In genomic region chr15:78880242-78880533, GRCh38 we compare ENCODE assay signal across 17 cellular contexts. TPM values are rescaled to one million over a fixed set of nuclear protein-coding genes. Genes with fewer than 3 reads are reported as not detected.
A peak's percentile ranks its signal among the peaks of the same experiment; 100 is the strongest.
DNase-seq lines count a peak whose midpoint lies in the region; ATAC-seq and TF ChIP-seq lines count a peak whose summit lies in the region.
"Had no signal": no experiment of that assay in that cellular context is flagged by ENCODE, and none has a peak within 500 bp of the region (broad histone marks: within the 10 kb centered on the region; RNA-seq: fewer than 3 reads in every experiment).

No MANE protein-coding gene starts in this region.

- peaks cover 98% of the 10 kb centered on the region for H4K20me1 ChIP-seq in IMR-90 (ENCODE audit: insufficient read depth, low read length)

- H3K9me3 Mint-ChIP-seq in activated naive CD8-positive, alpha-beta T cell treated with anti-CD3 and anti-CD28 coated beads for 36 hours, result no peaks in the 10 kb centered on the region
- H3K9me3 Mint-ChIP-seq: CD8-positive, alpha-beta T cell; H9; nephron progenitor cell had no signal

- H3K9me3 ChIP-seq in IMR-90 (ENCODE audit: control insufficient read depth, insufficient read depth, low read length), result no peaks in the 10 kb centered on the region
- H3K9me3 ChIP-seq: esophagus muscularis mucosa, uterus had no signal

- no peak overlapping the region for H2BK15ac ChIP-seq in IMR-90 (ENCODE audit: low read depth, low read length)

- no peak overlapping the region for H2BK20ac ChIP-seq in IMR-90 (ENCODE audit: low read depth, low read length)

- H3K4me3 Mint-ChIP-seq in activated naive CD8-positive, alpha-beta T cell treated with anti-CD3 and anti-CD28 coated beads for 36 hours, result no peak overlapping the region
- H3K4me3 Mint-ChIP-seq: H9, nephron progenitor cell had no signal

- H3K36me3 ChIP-seq in IMR-90 (ENCODE audit: control insufficient read depth, insufficient read depth, low read length), result peaks cover 26% of the 10 kb centered on the region
- H3K36me3 ChIP-seq: uterus had no signal

- H3K79me1 ChIP-seq in IMR-90 (ENCODE audit: low read depth in 1 of 2, low read length in 2 of 2), result peaks cover 0 to 13% of the 10 kb centered on the region in 2 experiments; a peak in 2 of 4 replicates

- ATAC-seq in IMR-90 (ENCODE audit: low read depth), result peak; percentile 22; the same call in 1 of the 2 replicates
- ATAC-seq: CD8-positive, alpha-beta T cell had no signal

- no peaks in the 10 kb centered on the region for H3K27me3 Mint-ChIP-seq in activated naive CD8-positive, alpha-beta T cell treated with anti-CD3 and anti-CD28 coated beads for 36 hours

- POLR2A ChIA-PET in IMR-90 (lab: Charles Lee; ENCODE audit: unreplicated experiment) (no interaction called here), GM10248 (lab: Yijun Ruan, JAX) (no interaction called here)

- H3K4me3 ChIP-seq in AG10803 (ENCODE audit: low read length), result no peak overlapping the region
- no peak overlapping the region for H3K4me3 ChIP-seq in IMR-90 (ENCODE audit: insufficient read depth, low read depth, low read length)
- H3K4me3 ChIP-seq: esophagus muscularis mucosa, uterus had no signal

- TF ChIP-seq POLR2A in IMR-90 (IDR thresholded peaks at IDR 0.05; ENCODE audit: low read depth, low read length), result no peak

- no peak overlapping the region for H4K8ac ChIP-seq in IMR-90 (ENCODE audit: low read depth in 2 of 2, low read length in 2 of 2)

- CTCF ChIA-PET in IMR-90 (lab: Yijun Ruan, JAX), result interaction anchor here (0.5 to 0.7 kb wide), 2 partner anchors 11 to 20 kb away, joined by 4 to 9 read pairs; no protein-coding TSS in a partner anchor
- CTCF ChIA-PET in GM10248 (lab: Yijun Ruan, JAX), result interaction anchor here (0.6 to 2.0 kb wide), 4 partner anchors 11 to 305 kb away, joined by 3 to 5 read pairs (median 4); no protein-coding TSS in a partner anchor

- H2AFZ ChIP-seq in IMR-90 (replicated peaks; ENCODE audit: low read length, poor library complexity), result no peak overlapping the region

- peak overlapping the region; percentile 17; the same call in 1 of the 2 replicates for H3K27ac ChIP-seq in IMR-90 (ENCODE audit: insufficient read depth, low read length)
- H3K27ac ChIP-seq: brain microvascular endothelial cell, uterus had no signal

- DNase-seq in AG10803 (ENCODE audit: low read depth) (peak; percentile 60), IMR-90 (peak; percentile 76), kidney glomerular epithelial cell (lab: John Stamatoyannopoulos, UW) (peak; percentile 8), DMS79 (lab: John Stamatoyannopoulos, UW) (no peak), germinal center (ENCODE audit: low spot score) (no peak), DMS153 (lab: John Stamatoyannopoulos, UW) (no peak), GM10248 (ENCODE audit: extremely low spot score) (no peak)
- DNase-seq in activated naive CD8-positive, alpha-beta T cell treated with anti-CD3 and anti-CD28 coated beads for 36 hours, result no peak
- DNase-seq: activated CD4-positive, alpha-beta T cell treated with anti-CD3 and anti-CD28 coated beads, Interleukin-2, amount 50 U/mL, for 4 hours; brain microvascular endothelial cell; CD8-positive, alpha-beta T cell; H9; Karpas-422; nephron progenitor cell; stimulated activated CD8-positive, alpha-beta memory T cell treated with anti-CD3 and anti-CD28 coated beads, Interleukin-4, amount 100 ng/mL, for 48 hours; uterus had no signal

- no peak overlapping the region for H4K91ac ChIP-seq in IMR-90 (ENCODE audit: insufficient read depth, low read depth, low read length)

- no peak overlapping the region for H3K56ac ChIP-seq in IMR-90 (ENCODE audit: extremely low read depth, insufficient read depth, low read length)

- H2AK5ac ChIP-seq in IMR-90 (ENCODE audit: low read depth, low read length), result no peak overlapping the region

- H3K4me1 ChIP-seq in IMR-90 (ENCODE audit: control insufficient read depth, insufficient read depth, low read length), result peaks cover 15% of the 10 kb centered on the region

- H3K36me3 Mint-ChIP-seq in activated naive CD8-positive, alpha-beta T cell treated with anti-CD3 and anti-CD28 coated beads for 36 hours, result peaks cover 30% of the 10 kb centered on the region

- intact Hi-C loops in IMR-90 (cut with micrococcal nuclease), result loop anchor here (10.0 kb wide), 1 partner anchor 265 kb away; no protein-coding TSS in a partner anchor

- peaks cover 3% of the 10 kb centered on the region; the same call in 1 of the 2 replicates for H3K9me1 ChIP-seq in IMR-90 (ENCODE audit: insufficient read depth, low read length)

- in situ Hi-C loops in IMR-90 (cut with MboI; ENCODE audit: low sequenced_read_pairs), result no loop called here

- no peak overlapping the region for H3K4ac ChIP-seq in IMR-90 (ENCODE audit: low read depth, low read length)

- peak overlapping the region; percentile 69 for H3K4me2 ChIP-seq in IMR-90 (ENCODE audit: low read depth, low read length)

- dilution Hi-C loops in IMR-90 (cut with HindIII; ENCODE audit: low sequenced_read_pairs, unreplicated experiment), result no loop called here

- H3K9ac ChIP-seq in IMR-90 (ENCODE audit: low read depth, low read length), result no peak overlapping the region

- peak overlapping the region; percentile 63 for H3K27ac Mint-ChIP-seq in activated naive CD8-positive, alpha-beta T cell treated with anti-CD3 and anti-CD28 coated beads for 36 hours
- H3K27ac Mint-ChIP-seq: CD8-positive, alpha-beta T cell had no signal

- peak overlapping the region; percentile 82 for H2BK5ac ChIP-seq in IMR-90 (ENCODE audit: low read depth, low read length, poor library complexity, severe bottlenecking)

- H2AK9ac ChIP-seq in IMR-90 (replicated peaks; ENCODE audit: low read depth, low read length, poor library complexity), result no peak overlapping the region

- TF ChIP-seq RAD21 in IMR-90 (IDR thresholded peaks at IDR 0.05; ENCODE audit: low read length), result no peak

- TF ChIP-seq CTCF in AG10803 (conservative IDR thresholded peaks at IDR 0.05; ENCODE audit: low read length), result no peak
- TF ChIP-seq CTCF in IMR-90 (conservative IDR thresholded peaks at IDR 0.05; ENCODE audit: low read depth, low read length), result no peak
- TF ChIP-seq CTCF in GM10248 (IDR thresholded peaks at IDR 0.05; ENCODE audit: control extremely low read depth, extremely low read depth, low read depth, missing control alignments), result no peak

- H4K5ac ChIP-seq in IMR-90 (ENCODE audit: low read depth, low read length), result no peak overlapping the region

- H3K27me3 ChIP-seq in IMR-90 (ENCODE audit: control insufficient read depth, insufficient read depth, low read length), result no peaks in the 10 kb centered on the region
- H3K27me3 ChIP-seq: brain microvascular endothelial cell, esophagus muscularis mucosa, uterus had no signal

- no peak overlapping the region for H3K18ac ChIP-seq in IMR-90 (ENCODE audit: low read depth, low read length)

- H3K23ac ChIP-seq in IMR-90 (ENCODE audit: low read depth, low read length), result no peak overlapping the region

- H2BK120ac ChIP-seq in IMR-90 (ENCODE audit: low read depth, low read length), result no peak overlapping the region

- H3K14ac ChIP-seq in IMR-90 (replicated peaks; ENCODE audit: low read depth, low read length), result no peak overlapping the region

- peaks cover 63% of the 10 kb centered on the region for H3K4me1 Mint-ChIP-seq in activated naive CD8-positive, alpha-beta T cell treated with anti-CD3 and anti-CD28 coated beads for 36 hours

- no TSS peak for BruUV-seq in IMR-90 (replicated peaks; lab: Mats Ljungman, UMichigan)

TF ChIP-seq in IMR-90, 13 proteins besides CTCF, POLR2A, EP300 and RAD21:
- TF ChIP-seq FOS (IDR thresholded peaks at IDR 0.05; ENCODE audit: low read depth, low read length) (0 out of 2 replicates have a peak, but pooled peaks have one; percentile 51), CEBPB (IDR thresholded peaks at IDR 0.05; ENCODE audit: low read depth, low read length) (no peak)

RNA-seq across cellular contexts. Expression of gene MORF4L1, which starts 7.5 kb away (rescaled TPM):
- 217 and 485 TPM in 2 replicates for total RNA-seq in IMR-90 (2012; rRNA removed)
- polyA plus RNA-seq in IMR-90 (2012; rRNA removed), result 354 and 392 TPM in 2 replicates
- polyA plus RNA-seq in IMR-90 (2012; cell fraction: cytosol; rRNA removed), result 33.6 and 79.5 TPM in 2 replicates
- 6.7 and 91.3 TPM in 2 replicates for polyA plus RNA-seq in IMR-90 (2012; cell fraction: nucleus; rRNA removed; ENCODE audit: low replicate concordance)
- total RNA-seq in activated naive CD8-positive, alpha-beta T cell treated with anti-CD3 and anti-CD28 coated beads for 36 hours, result 100 to 1,000 TPM; 275 to 293 TPM

Comparison
In these comparisons a context has a peak if more than half of its experiments do, and no peak if none do; other contexts are left out.
1. DNase-seq: peak in AG10803 (single experiment), IMR-90 (single experiment) and kidney glomerular epithelial cell (single experiment); none in activated naive CD8-positive, alpha-beta T cell treated with anti-CD3 and anti-CD28 coated beads for 36 hours (single experiment), DMS79 (single experiment), germinal center (single experiment), DMS153 (single experiment) and GM10248 (single experiment).